1 cellular context compared by ENCODE assay signal in the genomic region with DNA sequence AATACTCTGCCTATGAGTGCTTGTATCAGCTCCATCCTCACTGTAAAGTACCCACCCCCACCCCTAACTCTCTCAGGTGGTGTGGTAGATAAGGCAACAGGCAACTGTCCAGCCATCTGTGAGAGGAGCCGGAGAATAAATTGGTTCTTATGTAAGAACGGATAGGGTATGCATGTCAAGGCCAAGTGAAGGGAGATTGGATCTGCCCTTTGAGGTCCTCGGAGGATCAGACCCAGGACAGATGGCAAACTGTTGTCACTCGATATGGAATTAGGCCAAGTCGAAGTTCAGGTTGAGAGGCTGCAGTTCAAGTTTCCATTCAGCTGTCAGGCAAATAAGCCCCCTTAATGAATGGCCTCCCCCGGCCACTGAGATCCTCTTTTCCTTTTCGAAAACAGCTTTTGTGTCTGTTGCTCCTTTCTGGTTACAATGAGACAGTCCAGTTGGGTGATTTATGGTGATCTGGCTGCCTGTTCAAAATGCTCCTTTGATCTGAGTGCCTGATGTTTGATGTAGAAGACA.
TF ChIP-seq lines count a peak whose summit lies in the region.

No MANE protein-coding gene starts in this region.

TF ChIP-seq in K562, 482 proteins besides CTCF, POLR2A, EP300 and RAD21 (continued from another document):
- peak; percentile 73; the same call in 1 of the 2 replicates for TF ChIP-seq MEF2D (tag; conservative IDR thresholded peaks at IDR 0.05; ENCODE audit: low read depth)
- peak; percentile 74; the same call in 1 of the 2 replicates for TF ChIP-seq GATAD2B (IDR thresholded peaks at IDR 0.05; ENCODE audit: borderline replicate concordance)
- TF ChIP-seq NR4A1 (CRISPR knock-in tag; IDR thresholded peaks at IDR 0.05) = no peak
- peak; percentile 92 for TF ChIP-seq NR4A1 (tag; IDR thresholded peaks at IDR 0.05)
- TF ChIP-seq, protein P1, sequence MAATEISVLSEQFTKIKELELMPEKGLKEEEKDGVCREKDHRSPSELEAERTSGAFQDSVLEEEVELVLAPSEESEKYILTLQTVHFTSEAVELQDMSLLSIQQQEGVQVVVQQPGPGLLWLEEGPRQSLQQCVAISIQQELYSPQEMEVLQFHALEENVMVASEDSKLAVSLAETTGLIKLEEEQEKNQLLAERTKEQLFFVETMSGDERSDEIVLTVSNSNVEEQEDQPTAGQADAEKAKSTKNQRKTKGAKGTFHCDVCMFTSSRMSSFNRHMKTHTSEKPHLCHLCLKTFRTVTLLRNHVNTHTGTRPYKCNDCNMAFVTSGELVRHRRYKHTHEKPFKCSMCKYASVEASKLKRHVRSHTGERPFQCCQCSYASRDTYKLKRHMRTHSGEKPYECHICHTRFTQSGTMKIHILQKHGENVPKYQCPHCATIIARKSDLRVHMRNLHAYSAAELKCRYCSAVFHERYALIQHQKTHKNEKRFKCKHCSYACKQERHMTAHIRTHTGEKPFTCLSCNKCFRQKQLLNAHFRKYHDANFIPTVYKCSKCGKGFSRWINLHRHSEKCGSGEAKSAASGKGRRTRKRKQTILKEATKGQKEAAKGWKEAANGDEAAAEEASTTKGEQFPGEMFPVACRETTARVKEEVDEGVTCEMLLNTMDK (IDR thresholded peaks at IDR 0.05; ENCODE audit: borderline replicate concordance, insufficient read depth, low read depth, low read length, poor library complexity, severe bottlenecking) = no peak
- TF ChIP-seq ARNT (IDR thresholded peaks at IDR 0.05) = peak; percentile 89 to 94; a peak in 3 of 4 replicates
- peak; percentile 99 for TF ChIP-seq CTBP1 (IDR thresholded peaks at IDR 0.05; ENCODE audit: borderline replicate concordance)
- TF ChIP-seq NFE2 (IDR thresholded peaks at IDR 0.05; ENCODE audit: low read depth) = peak; percentile 40; the same call in 1 of the 2 replicates
- TF ChIP-seq, protein P2, sequence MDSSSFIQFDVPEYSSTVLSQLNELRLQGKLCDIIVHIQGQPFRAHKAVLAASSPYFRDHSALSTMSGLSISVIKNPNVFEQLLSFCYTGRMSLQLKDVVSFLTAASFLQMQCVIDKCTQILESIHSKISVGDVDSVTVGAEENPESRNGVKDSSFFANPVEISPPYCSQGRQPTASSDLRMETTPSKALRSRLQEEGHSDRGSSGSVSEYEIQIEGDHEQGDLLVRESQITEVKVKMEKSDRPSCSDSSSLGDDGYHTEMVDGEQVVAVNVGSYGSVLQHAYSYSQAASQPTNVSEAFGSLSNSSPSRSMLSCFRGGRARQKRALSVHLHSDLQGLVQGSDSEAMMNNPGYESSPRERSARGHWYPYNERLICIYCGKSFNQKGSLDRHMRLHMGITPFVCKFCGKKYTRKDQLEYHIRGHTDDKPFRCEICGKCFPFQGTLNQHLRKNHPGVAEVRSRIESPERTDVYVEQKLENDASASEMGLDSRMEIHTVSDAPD (CRISPR knock-in tag; IDR thresholded peaks at IDR 0.05) = no peak
- TF ChIP-seq YY1 (IDR thresholded peaks at IDR 0.05; ENCODE audit: borderline replicate concordance in 1 of 3, control insufficient read depth in 1 of 3, extremely low read depth in 1 of 3, insufficient read depth in 3 of 3, insufficient read length in 1 of 3, insufficient replicate concordance in 2 of 3, low read depth in 1 of 3, low read length in 2 of 3) = no peak
- TF ChIP-seq, protein P3, sequence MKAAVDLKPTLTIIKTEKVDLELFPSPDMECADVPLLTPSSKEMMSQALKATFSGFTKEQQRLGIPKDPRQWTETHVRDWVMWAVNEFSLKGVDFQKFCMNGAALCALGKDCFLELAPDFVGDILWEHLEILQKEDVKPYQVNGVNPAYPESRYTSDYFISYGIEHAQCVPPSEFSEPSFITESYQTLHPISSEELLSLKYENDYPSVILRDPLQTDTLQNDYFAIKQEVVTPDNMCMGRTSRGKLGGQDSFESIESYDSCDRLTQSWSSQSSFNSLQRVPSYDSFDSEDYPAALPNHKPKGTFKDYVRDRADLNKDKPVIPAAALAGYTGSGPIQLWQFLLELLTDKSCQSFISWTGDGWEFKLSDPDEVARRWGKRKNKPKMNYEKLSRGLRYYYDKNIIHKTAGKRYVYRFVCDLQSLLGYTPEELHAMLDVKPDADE (conservative IDR thresholded peaks at IDR 0.05; ENCODE audit: control insufficient read depth, low read depth, low read length) = peak; percentile 71; the same call in 1 of the 2 replicates
- TF ChIP-seq SMARCA4 (IDR thresholded peaks at IDR 0.05) = peak; percentile 97
- no peak for TF ChIP-seq COPS2 (conservative IDR thresholded peaks at IDR 0.05)
- TF ChIP-seq IRF2 (CRISPR knock-in tag; IDR thresholded peaks at IDR 0.05) = no peak
- TF ChIP-seq ZNF175 (CRISPR knock-in tag; IDR thresholded peaks at IDR 0.05; ENCODE audit: low read depth) = peak; percentile 94
- TF ChIP-seq ZEB2 (IDR thresholded peaks at IDR 0.05) = peak; percentile 98
- no peak for TF ChIP-seq ZC3H8 (IDR thresholded peaks at IDR 0.05)
- TF ChIP-seq BMI1 (IDR thresholded peaks at IDR 0.05; ENCODE audit: low read length) = no peak
- TF ChIP-seq, protein P4, sequence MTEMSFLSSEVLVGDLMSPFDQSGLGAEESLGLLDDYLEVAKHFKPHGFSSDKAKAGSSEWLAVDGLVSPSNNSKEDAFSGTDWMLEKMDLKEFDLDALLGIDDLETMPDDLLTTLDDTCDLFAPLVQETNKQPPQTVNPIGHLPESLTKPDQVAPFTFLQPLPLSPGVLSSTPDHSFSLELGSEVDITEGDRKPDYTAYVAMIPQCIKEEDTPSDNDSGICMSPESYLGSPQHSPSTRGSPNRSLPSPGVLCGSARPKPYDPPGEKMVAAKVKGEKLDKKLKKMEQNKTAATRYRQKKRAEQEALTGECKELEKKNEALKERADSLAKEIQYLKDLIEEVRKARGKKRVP (CRISPR knock-in tag; IDR thresholded peaks at IDR 0.05) = peak; percentile 78
- TF ChIP-seq, protein P5, sequence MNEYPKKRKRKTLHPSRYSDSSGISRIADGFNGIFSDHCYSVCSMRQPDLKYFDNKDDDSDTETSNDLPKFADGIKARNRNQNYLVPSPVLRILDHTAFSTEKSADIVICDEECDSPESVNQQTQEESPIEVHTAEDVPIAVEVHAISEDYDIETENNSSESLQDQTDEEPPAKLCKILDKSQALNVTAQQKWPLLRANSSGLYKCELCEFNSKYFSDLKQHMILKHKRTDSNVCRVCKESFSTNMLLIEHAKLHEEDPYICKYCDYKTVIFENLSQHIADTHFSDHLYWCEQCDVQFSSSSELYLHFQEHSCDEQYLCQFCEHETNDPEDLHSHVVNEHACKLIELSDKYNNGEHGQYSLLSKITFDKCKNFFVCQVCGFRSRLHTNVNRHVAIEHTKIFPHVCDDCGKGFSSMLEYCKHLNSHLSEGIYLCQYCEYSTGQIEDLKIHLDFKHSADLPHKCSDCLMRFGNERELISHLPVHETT (CRISPR knock-in tag; conservative IDR thresholded peaks at IDR 0.05 in 1 of 2, IDR thresholded peaks at IDR 0.05 in 1 of 2) = peak in 1 of 2 experiments; percentile 94; a peak in 2 of 4 replicates
- peak in 1 of 2 experiments; percentile 73; a peak in 1 of 4 replicates for TF ChIP-seq NONO (IDR thresholded peaks at IDR 0.05; ENCODE audit: low read depth in 2 of 2, low read length in 1 of 2)
- peak; percentile 93 to 96 for TF ChIP-seq KDM1A (IDR thresholded peaks at IDR 0.05)
- TF ChIP-seq ARID1B (IDR thresholded peaks at IDR 0.05) = peak; percentile 99
- TF ChIP-seq, protein P6, sequence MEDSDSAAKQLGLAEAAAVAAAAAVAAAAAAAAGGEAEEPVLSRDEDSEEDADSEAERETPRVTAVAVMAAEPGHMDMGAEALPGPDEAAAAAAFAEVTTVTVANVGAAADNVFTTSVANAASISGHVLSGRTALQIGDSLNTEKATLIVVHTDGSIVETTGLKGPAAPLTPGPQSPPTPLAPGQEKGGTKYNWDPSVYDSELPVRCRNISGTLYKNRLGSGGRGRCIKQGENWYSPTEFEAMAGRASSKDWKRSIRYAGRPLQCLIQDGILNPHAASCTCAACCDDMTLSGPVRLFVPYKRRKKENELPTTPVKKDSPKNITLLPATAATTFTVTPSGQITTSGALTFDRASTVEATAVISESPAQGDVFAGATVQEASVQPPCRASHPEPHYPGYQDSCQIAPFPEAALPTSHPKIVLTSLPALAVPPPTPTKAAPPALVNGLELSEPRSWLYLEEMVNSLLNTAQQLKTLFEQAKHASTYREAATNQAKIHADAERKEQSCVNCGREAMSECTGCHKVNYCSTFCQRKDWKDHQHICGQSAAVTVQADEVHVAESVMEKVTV (CRISPR knock-in tag; IDR thresholded peaks at IDR 0.05) = no peak
- TF ChIP-seq, protein P7, sequence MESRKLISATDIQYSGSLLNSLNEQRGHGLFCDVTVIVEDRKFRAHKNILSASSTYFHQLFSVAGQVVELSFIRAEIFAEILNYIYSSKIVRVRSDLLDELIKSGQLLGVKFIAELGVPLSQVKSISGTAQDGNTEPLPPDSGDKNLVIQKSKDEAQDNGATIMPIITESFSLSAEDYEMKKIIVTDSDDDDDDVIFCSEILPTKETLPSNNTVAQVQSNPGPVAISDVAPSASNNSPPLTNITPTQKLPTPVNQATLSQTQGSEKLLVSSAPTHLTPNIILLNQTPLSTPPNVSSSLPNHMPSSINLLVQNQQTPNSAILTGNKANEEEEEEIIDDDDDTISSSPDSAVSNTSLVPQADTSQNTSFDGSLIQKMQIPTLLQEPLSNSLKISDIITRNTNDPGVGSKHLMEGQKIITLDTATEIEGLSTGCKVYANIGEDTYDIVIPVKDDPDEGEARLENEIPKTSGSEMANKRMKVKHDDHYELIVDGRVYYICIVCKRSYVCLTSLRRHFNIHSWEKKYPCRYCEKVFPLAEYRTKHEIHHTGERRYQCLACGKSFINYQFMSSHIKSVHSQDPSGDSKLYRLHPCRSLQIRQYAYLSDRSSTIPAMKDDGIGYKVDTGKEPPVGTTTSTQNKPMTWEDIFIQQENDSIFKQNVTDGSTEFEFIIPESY (CRISPR knock-in tag; IDR thresholded peaks at IDR 0.05) = no peak; the same call in 1 of the 2 replicates
- TF ChIP-seq ZNF239 (CRISPR knock-in tag; IDR thresholded peaks at IDR 0.05) = peak; percentile 51
- no peak for TF ChIP-seq HNRNPH1 (optimal IDR thresholded peaks at IDR 0.05; ENCODE audit: low read depth, low read length)
